13 cellular contexts compared by ENCODE assay signal in genomic region chr1:228810855-228811654, GRCh38.
DNase-seq lines count a peak whose midpoint lies in the region; ATAC-seq, FAIRE-seq and TF ChIP-seq lines count a peak whose summit lies in the region.
"Had no signal": no experiment of that assay in that cellular context is flagged by ENCODE, and none has a peak within 500 bp of the region (broad histone marks: within the 10 kb centered on the region; RNA-seq: fewer than 3 reads in every experiment).

No MANE protein-coding gene starts in this region.

- H3K4me1 ChIP-seq in mammary epithelial cell (ENCODE audit: insufficient read depth, low read length), result no peaks in the 10 kb centered on the region
- H3K4me1 ChIP-seq: SJCRH30 had no signal

- dilution Hi-C loops in mammary epithelial cell (cut with HindIII; ENCODE audit: low sequenced_read_pairs), result no loop called here

- WGBS in mammary epithelial cell (ENCODE audit: low coverage, missing lambda C conversion rate), result 57% methylated on average over 5 of the region's 6 CpGs

- no peaks in the 10 kb centered on the region for H4K20me1 ChIP-seq in mammary epithelial cell (ENCODE audit: insufficient read depth, low read length)

- BruUV-seq in mammary epithelial cell (replicated peaks; lab: Mats Ljungman, UMichigan), result no TSS peak

- TF ChIP-seq CTCF in bronchial epithelial cell (IDR thresholded peaks at IDR 0.05; ENCODE audit: insufficient read depth, low read length, severe bottlenecking), result no peak
- no peak for TF ChIP-seq CTCF in mammary epithelial cell (conservative IDR thresholded peaks at IDR 0.05 in 1 of 2, IDR thresholded peaks at IDR 0.05 in 1 of 2; ENCODE audit: extremely low read depth in 1 of 2, insufficient read depth in 1 of 2, low read depth in 1 of 2, low read length in 2 of 2)
- TF ChIP-seq CTCF in GM13977 (IDR thresholded peaks at IDR 0.05; ENCODE audit: extremely low read depth, insufficient read depth, missing control alignments), result no peak

- no peak overlapping the region for H2AFZ ChIP-seq in mammary epithelial cell (ENCODE audit: low read depth, low read length)

- H3K4me3 ChIP-seq in bronchial epithelial cell (ENCODE audit: low read depth, low read length) (no peak overlapping the region), mammary epithelial cell (replicated peaks in 1 of 3; ENCODE audit: insufficient read depth in 1 of 3, low read depth in 2 of 3, low read length in 3 of 3) (no peak overlapping the region)
- H3K4me3 ChIP-seq: SJCRH30 had no signal

- no peaks in the 10 kb centered on the region for H3K9me3 ChIP-seq in mammary epithelial cell (replicated peaks; ENCODE audit: insufficient read depth, low read length)
- H3K9me3 ChIP-seq: SJCRH30 had no signal

- intact Hi-C loops in mammary epithelial cell (cut with micrococcal nuclease), result no loop called here

- in situ Hi-C loops in mammary epithelial cell (cut with MboI; ENCODE audit: low sequenced_read_pairs in 2 of 2), result no loop called here
- in situ Hi-C loops in GM13977 (cut with MboI; ENCODE audit: low pct_unique_long_range_greater_than_20kb, low sequenced_read_pairs, unreplicated experiment), result no loop called here

- no peak overlapping the region for H3K27ac ChIP-seq in mammary epithelial cell (ENCODE audit: insufficient read depth, low read depth, low read length)
- H3K27ac ChIP-seq: SJCRH30 had no signal

- CTCF ChIA-PET in mammary epithelial cell (lab: Charles Lee; ENCODE audit: low non-redundant PET), result no interaction called here

- H3K27me3 ChIP-seq in bronchial epithelial cell (ENCODE audit: control insufficient read depth, insufficient read depth, low read length) (peaks cover 2% of the 10 kb centered on the region), mammary epithelial cell (ENCODE audit: insufficient read depth, low read length) (no peaks in the 10 kb centered on the region)

- no peak overlapping the region for H3K4me2 ChIP-seq in mammary epithelial cell (ENCODE audit: insufficient read depth, low read depth, low read length)

- H3K9ac ChIP-seq in mammary epithelial cell (ENCODE audit: insufficient read depth, low read length), result no peak overlapping the region

- H3K36me3 ChIP-seq in bronchial epithelial cell (ENCODE audit: control insufficient read depth, insufficient read depth, low read length) (no peaks in the 10 kb centered on the region), mammary epithelial cell (ENCODE audit: insufficient read depth, low read length) (no peaks in the 10 kb centered on the region)
- H3K36me3 ChIP-seq: SJCRH30 had no signal

- DNase-seq in GM19238 (ENCODE audit: insufficient read length, low spot score) (peak; percentile 28), bronchial epithelial cell (ENCODE audit: low read depth) (no peak), putamen (ENCODE audit: low spot score) (peak; percentile 59), mammary epithelial cell (no peak), DMS79 treated with DMSO at 0.1 percent for 48 hours (lab: John Stamatoyannopoulos, UW) (no peak), GM13977 (ENCODE audit: low spot score) (no peak)
- DNase-seq: activated T-cell treated with anti-CD3 and anti-CD28 coated beads, Interleukin-2, amount 50 U/mL, for 24 hours; GF-D8; HCEC 1CT; SJCRH30 had no signal

- no peaks in the 10 kb centered on the region for H3K79me2 ChIP-seq in mammary epithelial cell (ENCODE audit: insufficient read depth, low read length)

- ATAC-seq in HG03097 (IDR thresholded peaks at IDR 0.05; ENCODE audit: low FRiP score, unreplicated experiment) (peak; percentile 67), GM21526 (IDR thresholded peaks at IDR 0.05; ENCODE audit: low FRiP score, unreplicated experiment) (no peak)

- FAIRE-seq in bronchial epithelial cell (lab: Jason Lieb, UNC), result peak; percentile 7
- FAIRE-seq: urothelium cell line had no signal

Comparison
In these comparisons a context has a peak if more than half of its experiments do, and no peak if none do; other contexts are left out.
1. DNase-seq: peak in GM19238 (single experiment) and putamen (single experiment); none in bronchial epithelial cell (single experiment), mammary epithelial cell (single experiment), DMS79 treated with DMSO at 0.1 percent for 48 hours (single experiment) and GM13977 (single experiment).